In genomic region chr20:1758765-1759164, GRCh38 we compare ENCODE assay signal across 17 cellular contexts.
"Had no signal": no experiment of that assay in that cellular context is flagged by ENCODE, and none has a peak within 500 bp of the region (broad histone marks: within the 10 kb centered on the region; RNA-seq: fewer than 3 reads in every experiment).

No MANE protein-coding gene starts in this region.

- H3K9me3 ChIP-seq: gastrocnemius medialis, heart right ventricle, sigmoid colon had no signal

- H3K36me3 ChIP-seq: gastrocnemius medialis, heart right ventricle, sigmoid colon had no signal

- H3K27me3 ChIP-seq: dorsolateral prefrontal cortex, gastrocnemius medialis, sigmoid colon had no signal

- H3K27ac ChIP-seq: gastrocnemius medialis, heart right ventricle, sigmoid colon, skin epidermis had no signal

- ATAC-seq: esophagus mucosa, gastrocnemius medialis, heart right ventricle, left cardiac atrium, left ventricle myocardium superior, natural killer cell had no signal

- H3K4me1 ChIP-seq: gastrocnemius medialis, sigmoid colon had no signal

- H3K4me3 ChIP-seq: dorsolateral prefrontal cortex, gastrocnemius medialis, heart right ventricle, lung, sigmoid colon, skin epidermis had no signal

- DNase-seq: central memory CD4-positive, alpha-beta T cell; cortex of kidney; dorsolateral prefrontal cortex; effector memory CD4-positive, alpha-beta T cell; gastrocnemius medialis; heart right ventricle; islet precursor cell; left cardiac atrium; left ventricle myocardium superior; natural killer cell; sigmoid colon; stimulated activated CD4-positive, alpha-beta T cell treated with anti-CD3 and anti-CD28 coated beads, Interleukin-12 subunit alpha, Interleukin-12 subunit beta, amount 100 ng/mL, for 4 hours; stimulated activated CD4-positive, alpha-beta T cell treated with anti-CD3 and anti-CD28 coated beads, Interleukin-2, amount 100 ng/mL, for 48 hours; stimulated activated naive CD4-positive, alpha-beta T cell treated with Interleukin-2 at 50 U/mL for 16 hours had no signal
